ENCODE assay signal across 23 cellular contexts in the genomic region with DNA sequence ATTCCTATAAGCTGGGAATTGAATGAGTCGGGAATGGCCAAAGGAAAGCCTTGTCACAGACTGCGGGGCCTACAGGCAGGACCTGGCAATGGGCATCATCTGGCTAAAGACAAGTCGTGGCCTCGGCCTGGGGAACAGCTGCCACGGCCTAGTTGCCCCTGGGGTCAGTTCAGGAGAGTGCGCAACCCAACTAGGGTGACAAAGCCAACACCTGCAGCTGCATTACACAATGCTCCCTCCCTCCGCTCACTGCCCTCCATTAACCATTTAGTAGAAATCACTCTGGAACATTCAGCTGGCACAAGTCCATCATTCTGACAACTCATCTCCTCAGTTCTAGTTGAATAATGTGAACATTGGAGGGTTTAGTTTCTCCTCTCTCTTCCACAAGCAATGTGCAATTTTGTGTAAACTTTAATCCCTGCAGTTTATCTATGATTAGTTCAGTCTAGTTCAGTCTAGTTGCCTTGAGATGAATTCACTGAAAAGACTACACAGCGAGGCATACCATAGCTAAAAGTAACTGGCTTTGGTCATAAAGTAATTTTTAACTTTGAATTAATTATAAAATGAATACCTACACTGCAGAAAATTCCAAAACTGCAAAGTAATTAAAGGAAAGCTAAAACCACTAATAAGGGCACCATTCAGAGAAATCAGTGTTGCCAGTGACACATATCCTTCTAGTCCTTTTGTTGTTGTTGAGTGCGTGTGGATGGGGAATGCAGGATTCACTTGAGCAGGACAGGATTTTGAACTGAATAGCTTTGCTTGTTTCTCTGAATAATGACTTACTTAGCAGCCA. TPM values are rescaled to one million over a fixed set of nuclear protein-coding genes. Genes with fewer than 3 reads are reported as not detected.
DNase-seq lines count a peak whose midpoint lies in the region; ATAC-seq, FAIRE-seq and TF ChIP-seq lines count a peak whose summit lies in the region.
"Had no signal": no experiment of that assay in that cellular context is flagged by ENCODE, and none has a peak within 500 bp of the region (broad histone marks: within the 10 kb centered on the region; RNA-seq: fewer than 3 reads in every experiment).

No MANE protein-coding gene starts in this region.

- H3K36me3 Mint-ChIP-seq in progenitor cell of endocrine pancreas (ENCODE audit: insufficient read depth), result no peaks in the 10 kb centered on the region
- H3K36me3 Mint-ChIP-seq: activated CD4-positive, alpha-beta memory T cell treated with anti-CD3 and anti-CD28 coated beads for 36 hours; activated naive CD8-positive, alpha-beta T cell treated with anti-CD3 and anti-CD28 coated beads, Interleukin-2, amount 10 ng/mL, durations not matched to agents 7 days and 5 days; CD4-positive, CD25-positive, alpha-beta regulatory T cell had no signal

- no peaks in the 10 kb centered on the region for H3K27me3 ChIP-seq in GM12878 (replicated peaks in 1 of 2; ENCODE audit: control insufficient read depth in 2 of 2, insufficient read depth in 2 of 2, low read length in 1 of 2)
- no peaks in the 10 kb centered on the region; a peak in 1 of 5 replicates for H3K27me3 ChIP-seq in HepG2 (ENCODE audit: control insufficient read depth in 1 of 2, insufficient read depth in 2 of 2, low read length in 2 of 2)
- peaks cover 0 to 22% (median 10%) of the 10 kb centered on the region in 3 donors for H3K27me3 ChIP-seq in gastrocnemius medialis
- H3K27me3 ChIP-seq: MG63 had no signal

- H3K79me2 ChIP-seq in GM12878 (ENCODE audit: control insufficient read depth, insufficient read depth, low read length) (peaks cover 21% of the 10 kb centered on the region), HepG2 (ENCODE audit: insufficient read depth, low read length) (peaks cover 84% of the 10 kb centered on the region)

- TF ChIP-seq CTCF in GM12878 (IDR thresholded peaks at IDR 0.05 in 2 of 3, conservative IDR thresholded peaks at IDR 0.05 in 1 of 3; ENCODE audit: control insufficient read depth in 2 of 3, extremely low read depth in 1 of 3, insufficient read depth in 1 of 3, low read depth in 3 of 3, low read length in 3 of 3), result no peak
- no peak for TF ChIP-seq CTCF in HepG2 (CRISPR knock-in tag; IDR thresholded peaks at IDR 0.05)
- no peak for TF ChIP-seq CTCF in gastrocnemius medialis (IDR thresholded peaks at IDR 0.05 in 4 of 5, conservative IDR thresholded peaks at IDR 0.05 in 1 of 5)
- no peak for TF ChIP-seq CTCF in progenitor cell of endocrine pancreas (IDR thresholded peaks at IDR 0.05; ENCODE audit: unreplicated experiment)

- peaks cover 18% of the 10 kb centered on the region for H3K27me3 Mint-ChIP-seq in progenitor cell of endocrine pancreas

- CTCF ChIA-PET in GM12878 (lab: Yijun Ruan, JAX) (interaction anchor here (0.6 to 5.5 kb wide), 12 partner anchors 8 to 99 kb away, joined by 3 to 37 read pairs (median 4); no protein-coding TSS in a partner anchor), HepG2 (lab: Yijun Ruan, JAX; ENCODE audit: low intra/inter-chr PET ratio, low total read pairs) (no interaction called here)

- intact Hi-C loops in GM12878 (cut with micrococcal nuclease; ENCODE audit: unreplicated experiment) (no loop called here), HepG2 (cut with micrococcal nuclease; ENCODE audit: unreplicated experiment) (no loop called here), gastrocnemius medialis (cut with DNase I; ENCODE audit: low total_unique reads) (no loop called here)

- H3K4me1 Mint-ChIP-seq in progenitor cell of endocrine pancreas (ENCODE audit: low read depth), result peaks cover 7% of the 10 kb centered on the region

- peaks cover 0 to 4% of the 10 kb centered on the region in 2 experiments; a peak in 1 of 4 replicates for H3K36me3 ChIP-seq in GM12878 (ENCODE audit: control insufficient read depth in 2 of 2, insufficient read depth in 2 of 2, low read length in 1 of 2)
- H3K36me3 ChIP-seq in HepG2 (replicated peaks in 1 of 2; ENCODE audit: control insufficient read depth in 1 of 2, insufficient read depth in 2 of 2, low read length in 2 of 2), result peaks cover 8% of the 10 kb centered on the region in 2 experiments
- no peaks in the 10 kb centered on the region for H3K36me3 ChIP-seq in gastrocnemius medialis
- H3K36me3 ChIP-seq: heart right ventricle, MG63 had no signal

- peak; percentile 33 for DNase-seq in NCI-H146 (lab: John Stamatoyannopoulos, UW)
- DNase-seq in NCI-H146 treated with DMSO at 0.1 percent for 48 hours (lab: John Stamatoyannopoulos, UW; ENCODE audit: unreplicated experiment), result no peak
- no peak for DNase-seq in GM12878 (ENCODE audit: low read depth, low spot score)
- peak; percentile 16 for DNase-seq in HepG2 (ENCODE audit: low spot score)
- DNase-seq in gastrocnemius medialis, result peak in 1 of 2 donors; percentile 65
- no peak for DNase-seq in progenitor cell of endocrine pancreas (ENCODE audit: low spot score, unreplicated experiment)
- no peak for DNase-seq in NCI-H2171 (lab: John Stamatoyannopoulos, UW)
- DNase-seq: 8988T; activated CD4-positive, alpha-beta memory T cell treated with anti-CD3 and anti-CD28 coated beads for 36 hours; activated effector memory CD4-positive, alpha-beta T cell treated with anti-CD3 and anti-CD28 coated beads, Interleukin-2, amount 50 U/mL, for 16 hours; activated naive CD8-positive, alpha-beta T cell treated with anti-CD3 and anti-CD28 coated beads, Interleukin-2, amount 10 ng/mL, durations not matched to agents 7 days and 5 days; CD4-positive, CD25-positive, alpha-beta regulatory T cell; heart right ventricle; MG63; NCI-H1417 treated with DMSO at 0.1 percent for 48 hours; NCI-H69; OCI-M1; SIG-M5 had no signal

- 83% methylated on average over 9 of the region's 9 CpGs for WGBS in GM12878 (ENCODE audit: insufficient coverage, insufficient replicate concordance, low lambda C conversion rate, missing lambda C conversion rate)
- WGBS in HepG2 (ENCODE audit: low lambda C conversion rate), result 82% methylated on average over 9 of the region's 9 CpGs

- SMC1A ChIA-PET in GM12878 (lab: Charles Lee; ENCODE audit: uncharacterized antibody, unreplicated experiment), result interaction anchor here (0.9 to 9.3 kb wide), 22 partner anchors 9 to 110 kb away, joined by 3 to 73 read pairs (median 6); no protein-coding TSS in a partner anchor

- H3K4me3 ChIP-seq in GM12878, result no peak overlapping the region
- H3K4me3 ChIP-seq in HepG2 (replicated peaks in 1 of 3; ENCODE audit: insufficient read depth in 1 of 3, low read depth in 2 of 3, low read length in 3 of 3), result no peak overlapping the region
- no peak overlapping the region for H3K4me3 ChIP-seq in gastrocnemius medialis
- H3K4me3 ChIP-seq: heart right ventricle, MG63, skin epidermis had no signal

- TF ChIP-seq RAD21 in GM12878 (IDR thresholded peaks at IDR 0.05; ENCODE audit: insufficient read depth, low read depth, low read length) (no peak), HepG2 (CRISPR knock-in tag; IDR thresholded peaks at IDR 0.05) (no peak)

- no peaks in the 10 kb centered on the region for H3K9me3 Mint-ChIP-seq in progenitor cell of endocrine pancreas (ENCODE audit: low read depth)
- H3K9me3 Mint-ChIP-seq: activated CD4-positive, alpha-beta memory T cell treated with anti-CD3 and anti-CD28 coated beads for 36 hours; activated naive CD8-positive, alpha-beta T cell treated with anti-CD3 and anti-CD28 coated beads, Interleukin-2, amount 10 ng/mL, durations not matched to agents 7 days and 5 days had no signal

- H2AFZ ChIP-seq in GM12878 (ENCODE audit: control insufficient read depth, low read depth, low read length), result no peak overlapping the region
- H2AFZ ChIP-seq in HepG2 (ENCODE audit: low read length), result no peak overlapping the region

- FAIRE-seq in GM12878 (lab: Jason Lieb, UNC) (no peak), HepG2 (lab: Jason Lieb, UNC) (peak; percentile 21)
- FAIRE-seq: astrocyte, G401.6 had no signal

- no peak overlapping the region for H3K9ac ChIP-seq in GM12878 (ENCODE audit: control insufficient read depth, insufficient read depth, low read length)
- no peak overlapping the region for H3K9ac ChIP-seq in HepG2 (ENCODE audit: insufficient read depth, low read depth, low read length)

- H3K9me3 ChIP-seq in GM12878 (replicated peaks; ENCODE audit: control insufficient read depth, insufficient read depth, low read length), result no peaks in the 10 kb centered on the region
- no peaks in the 10 kb centered on the region for H3K9me3 ChIP-seq in HepG2 (ENCODE audit: low read length)
- no peaks in the 10 kb centered on the region for H3K9me3 ChIP-seq in gastrocnemius medialis
- H3K9me3 ChIP-seq: heart right ventricle, MG63 had no signal

- H3K4me2 ChIP-seq in GM12878 (ENCODE audit: control insufficient read depth, insufficient read depth) (peak overlapping the region; percentile 14), HepG2 (ENCODE audit: low read depth, low read length) (no peak overlapping the region; the same call in 1 of the 2 replicates)

- H3K27ac Mint-ChIP-seq in progenitor cell of endocrine pancreas, result no peak overlapping the region
- H3K27ac Mint-ChIP-seq: activated CD4-positive, alpha-beta memory T cell treated with anti-CD3 and anti-CD28 coated beads for 36 hours; activated naive CD8-positive, alpha-beta T cell treated with anti-CD3 and anti-CD28 coated beads, Interleukin-2, amount 10 ng/mL, durations not matched to agents 7 days and 5 days; CD4-positive, CD25-positive, alpha-beta regulatory T cell had no signal

- in situ Hi-C loops in GM12878 (cut with MboI) (no loop called here), HepG2 (cut with HindIII; ENCODE audit: extremely low pct_ligation_motif_present, low pct_unique_long_range_greater_than_20kb) (no loop called here), gastrocnemius medialis (cut with MboI; ENCODE audit: low sequenced_read_pairs in 4 of 4) (no loop called here)

- POLR2A ChIA-PET in GM12878 (lab: Charles Lee) (interaction anchor here (0.5 to 2.0 kb wide), 10 partner anchors 8 to 110 kb away, joined by 3 to 6 read pairs (median 3); no protein-coding TSS in a partner anchor), HepG2 (lab: Yijun Ruan, JAX) (interaction anchor here (1.2 to 2.3 kb wide), 3 partner anchors 8 to 49 kb away, joined by 4 to 11 read pairs (median 7); no protein-coding TSS in a partner anchor)

- H3K4me3 Mint-ChIP-seq in progenitor cell of endocrine pancreas (ENCODE audit: low read depth), result no peak overlapping the region
- H3K4me3 Mint-ChIP-seq: activated CD4-positive, alpha-beta memory T cell treated with anti-CD3 and anti-CD28 coated beads for 36 hours; activated naive CD8-positive, alpha-beta T cell treated with anti-CD3 and anti-CD28 coated beads, Interleukin-2, amount 10 ng/mL, durations not matched to agents 7 days and 5 days; CD4-positive, CD25-positive, alpha-beta regulatory T cell had no signal

- peaks cover 7% of the 10 kb centered on the region; the same call in 1 of the 2 replicates for H3K4me1 ChIP-seq in GM12878 (ENCODE audit: control insufficient read depth, insufficient read depth, low read length)
- peaks cover 60% of the 10 kb centered on the region for H3K4me1 ChIP-seq in HepG2 (ENCODE audit: insufficient read depth, low read length)
- H3K4me1 ChIP-seq in gastrocnemius medialis, result peaks cover 10 to 13% of the 10 kb centered on the region in 2 donors

- no peak for TF ChIP-seq POLR2A in GM12878 (IDR thresholded peaks at IDR 0.05; ENCODE audit: low read depth, low read length)
- TF ChIP-seq POLR2A in HepG2 (IDR thresholded peaks at IDR 0.05; ENCODE audit: insufficient read depth in 1 of 2, low read depth in 2 of 2, low read length in 2 of 2), result no peak
- no peak for TF ChIP-seq POLR2A in gastrocnemius medialis (IDR thresholded peaks at IDR 0.05)

- ATAC-seq in GM12878, result no peak
- ATAC-seq in HepG2, result peak; percentile 21
- peak; percentile 33 to 87 for ATAC-seq in gastrocnemius medialis
- ATAC-seq in HG03097 (IDR thresholded peaks at IDR 0.05; ENCODE audit: low FRiP score, unreplicated experiment), result no peak
- ATAC-seq: heart right ventricle had no signal

- H3K27ac ChIP-seq in GM12878 (ENCODE audit: control insufficient read depth, insufficient read depth) (no peak overlapping the region), HepG2 (ENCODE audit: extremely low read length, insufficient read depth, low read length) (no peak overlapping the region), gastrocnemius medialis (peak overlapping the region in 2 of 4 donors; percentile 50 to 58)
- H3K27ac ChIP-seq: heart right ventricle, skin epidermis had no signal

- H4K20me1 ChIP-seq in GM12878 (ENCODE audit: control insufficient read depth, insufficient read depth) (no peaks in the 10 kb centered on the region), HepG2 (ENCODE audit: insufficient read depth, low read length) (no peaks in the 10 kb centered on the region; the same call in 1 of the 2 replicates)

- TSS peak; percentile 14 for BruUV-seq in GM12878 (replicated peaks; lab: Mats Ljungman, UMichigan)
- BruUV-seq in HepG2 (replicated peaks; lab: Mats Ljungman, UMichigan), result no TSS peak

- RAD21 ChIA-PET in GM12878 (lab: Charles Lee; ENCODE audit: unreplicated experiment), result interaction anchor here (0.8 to 6.4 kb wide), 9 partner anchors 10 to 65 kb away, joined by 3 to 59 read pairs (median 4); no protein-coding TSS in a partner anchor

- TF ChIP-seq EP300 in GM12878 (IDR thresholded peaks at IDR 0.05; ENCODE audit: borderline replicate concordance in 1 of 2, control insufficient read depth in 1 of 2, low read depth in 2 of 2, low read length in 2 of 2) (no peak), HepG2 (IDR thresholded peaks at IDR 0.05; ENCODE audit: low read depth in 2 of 2, low read length in 2 of 2) (no peak; a peak in 1 of 4 replicates), HepG2 (CRISPR knock-in tag; IDR thresholded peaks at IDR 0.05; ENCODE audit: borderline replicate concordance) (no peak)

RNA-seq across cellular contexts. Expression of a gene that starts 5.1 kb away (rescaled TPM):
- 105 and 125 TPM in 2 replicates for total RNA-seq in GM12878 (2013; cell fraction: nucleolus; rRNA removed)
- total RNA-seq in GM12878 (2014; rRNA removed), result 124 and 125 TPM in 2 replicates
- total RNA-seq in GM12878 (2014; rRNA removed; fragmentation: Illumina TruSeq; extraction: Trizol), result 97.0 and 101 TPM in 2 replicates
- total RNA-seq in GM12878 (2021), result 117 and 119 TPM in 2 replicates
- 49.3 TPM for polyA plus RNA-seq in GM12878 (2011; ENCODE audit: low read depth)
- polyA plus RNA-seq in GM12878 (2011; rRNA removed), result 165 and 166 TPM in 2 replicates
- polyA plus RNA-seq in GM12878 (2011; cell fraction: cytosol; rRNA removed), result 96.2 and 109 TPM in 2 replicates
- 487 and 685 TPM in 2 replicates for polyA plus RNA-seq in GM12878 (2011; cell fraction: nucleus; rRNA removed)
- 38.4 and 38.7 TPM in 2 replicates for polyA plus RNA-seq in GM12878 (2012)
- polyA plus RNA-seq in GM12878 (2014; fragmentation: Illumina TruSeq; extraction: Trizol), result 150 and 156 TPM in 2 replicates
- 100 to 1,000 TPM in 1 of 2 experiments, 10 to 100 TPM in 1; 88.2 to 112 TPM for polyA plus RNA-seq in GM12878 (2014; fragmentation: Nextera tagmentation; extraction: Ambion mirVana)
- polyA plus RNA-seq in GM12878 (2014; rRNA removed), result 128 and 129 TPM in 2 replicates
- 100 to 1,000 TPM in 1 of 2 experiments, 10 to 100 TPM in 1; 33.1 to 101 TPM for polyA plus RNA-seq in GM12878 (2016; fragmentation: Nextera tagmentation; extraction: Ambion mirVana)
- 232 and 238 TPM in 2 replicates for polyA minus RNA-seq in GM12878 (2011; rRNA and poly(A)+ RNA removed)
- polyA minus RNA-seq in GM12878 (2011; cell fraction: cytosol; rRNA and poly(A)+ RNA removed), result 48.2 and 51.0 TPM in 2 replicates
- polyA minus RNA-seq in GM12878 (2011; cell fraction: nucleus; rRNA and poly(A)+ RNA removed), result 170 and 175 TPM in 2 replicates
- 51.0 and 115 TPM in 2 replicates for total RNA-seq in HepG2 (2016; rRNA removed; fragmentation: Illumina TruSeq; extraction: Trizol)
- total RNA-seq in HepG2 (2016; cell fraction: cytosol; rRNA removed; fragmentation: Illumina TruSeq; extraction: Trizol; ENCODE audit: low read depth), result 10.0 and 16.1 TPM in 2 replicates
- total RNA-seq in HepG2 (2016; cell fraction: insoluble cytoplasmic fraction; rRNA removed; fragmentation: Illumina TruSeq; extraction: Trizol), result 51.9 and 113 TPM in 2 replicates
- total RNA-seq in HepG2 (2016; cell fraction: membrane; rRNA removed; fragmentation: Illumina TruSeq; extraction: Trizol), result 20.3 and 21.3 TPM in 2 replicates
- 88.2 and 101 TPM in 2 replicates for total RNA-seq in HepG2 (2016; cell fraction: nucleus; rRNA removed; fragmentation: Illumina TruSeq; extraction: Trizol)
- polyA plus RNA-seq in HepG2 (2011; rRNA removed), result 46.9 and 59.3 TPM in 2 replicates
- 35.5 and 38.1 TPM in 2 replicates for polyA plus RNA-seq in HepG2 (2011; cell fraction: cytosol; rRNA removed)
- 46.0 and 54.8 TPM in 2 replicates for polyA plus RNA-seq in HepG2 (2011; cell fraction: nucleus; rRNA removed)
- polyA plus RNA-seq in HepG2 (2012), result 26.9 and 61.1 TPM in 2 replicates
- 5.1 and 6.2 TPM in 2 replicates for polyA plus RNA-seq in HepG2 (2016; cell fraction: cytosol; fragmentation: Illumina TruSeq; extraction: Trizol; ENCODE audit: low read depth)
- polyA plus RNA-seq in HepG2 (2016; cell fraction: insoluble cytoplasmic fraction; fragmentation: Illumina TruSeq; extraction: Trizol; ENCODE audit: low read depth), result 54.2 and 57.8 TPM in 2 replicates
- polyA plus RNA-seq in HepG2 (2016; cell fraction: membrane; fragmentation: Illumina TruSeq; extraction: Trizol; ENCODE audit: low read depth), result 13.5 and 14.1 TPM in 2 replicates
- 124 and 127 TPM in 2 replicates for polyA plus RNA-seq in HepG2 (2016; cell fraction: nucleus; fragmentation: Illumina TruSeq; extraction: Trizol; ENCODE audit: insufficient read depth, low read depth)
- polyA minus RNA-seq in HepG2 (2011; rRNA and poly(A)+ RNA removed; ENCODE audit: low replicate concordance), result 1.3 and 104 TPM in 2 replicates
- polyA minus RNA-seq in HepG2 (2011; cell fraction: cytosol; rRNA and poly(A)+ RNA removed), result 27.9 and 47.7 TPM in 2 replicates
- polyA minus RNA-seq in HepG2 (2011; cell fraction: nucleus; rRNA and poly(A)+ RNA removed), result 57.6 and 74.4 TPM in 2 replicates
- total RNA-seq in gastrocnemius medialis, result under 1 TPM; 0.31 to 1.00 (median 0.47) TPM
- 11.1 and 11.3 TPM in 2 replicates for total RNA-seq in progenitor cell of endocrine pancreas
- total RNA-seq: activated naive CD8-positive, alpha-beta T cell treated with anti-CD3 and anti-CD28 coated beads, Interleukin-2, amount 10 ng/mL, durations not matched to agents 7 days and 5 days; CD4-positive, CD25-positive, alpha-beta regulatory T cell; heart right ventricle; subcutaneous adipose tissue had no signal

Comparison
In these comparisons a context has a peak if more than half of its experiments do, and no peak if none do; other contexts are left out.
1. DNase-seq: peak in NCI-H146 (single experiment) and HepG2 (single experiment); none in NCI-H146 treated with DMSO at 0.1 percent for 48 hours (single experiment), GM12878 (single experiment), progenitor cell of endocrine pancreas (single experiment) and NCI-H2171 (single experiment).
2. ATAC-seq: peak in HepG2 (single experiment) and gastrocnemius medialis (2 of 2); none in GM12878 (single experiment) and HG03097 (single experiment).